Comparison of ENCODE assay signal across 8 cellular contexts in the genomic region with DNA sequence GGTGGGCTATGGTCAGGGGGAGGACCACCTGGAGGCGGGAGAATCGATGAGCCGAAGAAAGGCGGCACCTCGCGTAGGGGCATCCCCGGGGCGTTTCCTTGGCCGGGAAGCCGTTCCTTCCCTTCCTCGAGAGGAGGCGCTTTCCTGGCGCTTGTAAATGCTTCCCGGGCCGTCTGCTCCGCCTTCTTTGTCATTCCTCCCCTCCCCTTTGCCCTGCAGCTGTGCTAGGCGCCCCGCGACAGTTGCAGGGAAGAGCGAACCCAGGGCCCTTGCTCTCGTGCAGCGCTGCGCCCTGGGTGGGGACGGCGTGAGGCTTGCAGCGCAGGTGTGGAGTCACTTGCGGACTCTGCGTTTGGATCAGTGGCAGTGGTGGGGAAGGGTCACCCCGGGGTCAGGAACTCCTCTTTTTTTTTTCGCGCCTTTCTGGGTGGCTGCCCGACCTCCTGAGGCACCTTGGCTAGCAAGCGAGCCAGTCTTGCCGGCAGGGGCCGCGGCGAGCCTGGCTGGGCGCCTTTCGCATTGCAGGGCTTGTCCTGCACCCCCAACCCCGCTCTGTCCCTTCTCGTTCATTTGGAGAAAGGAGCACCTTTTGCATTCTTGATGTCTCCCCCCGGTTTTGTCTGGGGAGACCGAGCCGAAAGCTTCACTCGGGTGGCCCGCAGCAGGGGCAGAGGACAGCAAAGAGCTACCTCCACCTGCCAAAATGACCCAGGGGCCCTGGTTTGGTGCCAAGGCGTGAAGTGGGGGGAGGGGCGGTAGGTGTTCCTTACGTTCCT. TPM values are rescaled to one million over a fixed set of nuclear protein-coding genes. Genes with fewer than 3 reads are reported as not detected.
DNase-seq lines count a peak whose midpoint lies in the region; ATAC-seq, FAIRE-seq and TF ChIP-seq lines count a peak whose summit lies in the region.

No MANE protein-coding gene starts in this region.

- TF ChIP-seq POLR2A in GM12892 (IDR thresholded peaks at IDR 0.05; ENCODE audit: low read depth, low read length) (no peak), thyroid gland (IDR thresholded peaks at IDR 0.05) (no peak)

- H3K4me1 ChIP-seq in A673 (ENCODE audit: insufficient read depth, low read length, poor library complexity, severe bottlenecking) (peaks cover 4% of the 10 kb centered on the region), lung (ENCODE audit: control insufficient read depth in 2 of 2, insufficient read depth in 2 of 2, low read length in 2 of 2) (peaks cover 0 to 8% of the 10 kb centered on the region in 2 donors), thyroid gland (peaks cover 5 to 19% of the 10 kb centered on the region in 2 donors)

- CTCF ChIA-PET in A673 (lab: Charles Lee) (no interaction called here), RWPE1 (lab: Yijun Ruan, JAX) (interaction anchor here (0.6 to 1.8 kb wide), 5 partner anchors 238 to 1565 kb away, joined by 3 to 5 read pairs (median 3); no protein-coding TSS in a partner anchor)

- POLR2A ChIA-PET in A673 (lab: Charles Lee; ENCODE audit: low non-redundant PET) = no interaction called here
- POLR2A ChIA-PET in RWPE1 (lab: Yijun Ruan, JAX; ENCODE audit: low non-redundant PET) = no interaction called here

- FAIRE-seq in GM12892 (lab: Jason Lieb, UNC) = no peak
- no peak for FAIRE-seq in HTR-8/SVneo (lab: Jason Lieb, UNC)

- H3K27me3 ChIP-seq in A673 (replicated peaks; ENCODE audit: insufficient read depth, low read depth, low read length, poor library complexity) (no peaks in the 10 kb centered on the region), lung (ENCODE audit: control insufficient read depth, insufficient read depth) (no peaks in the 10 kb centered on the region), thyroid gland (no peaks in the 10 kb centered on the region)

- WGBS in lung, 2 donors = 2 to 3% methylated on average over 41 to 49 of the region's 49 CpGs
- WGBS in thyroid gland, 2 donors = 3% methylated on average over 25 to 43 of the region's 49 CpGs

- no TSS peak for BruUV-seq in A673 (replicated peaks; lab: Mats Ljungman, UMichigan)

- H3K9me3 ChIP-seq in A673 (ENCODE audit: low read depth, low read length, poor library complexity, severe bottlenecking) (no peaks in the 10 kb centered on the region), lung (ENCODE audit: control insufficient read depth in 2 of 2, insufficient read depth in 1 of 2, low read length in 1 of 2) (peaks cover 0 to 2% of the 10 kb centered on the region in 2 donors), thyroid gland (no peaks in the 10 kb centered on the region)

- H3K36me3 ChIP-seq in A673 (ENCODE audit: insufficient read depth, low read length, poor library complexity, severe bottlenecking) (no peaks in the 10 kb centered on the region), lung (ENCODE audit: control insufficient read depth in 2 of 2, insufficient read depth in 2 of 2, low read length in 2 of 2) (no peaks in the 10 kb centered on the region), thyroid gland (no peaks in the 10 kb centered on the region)

- ATAC-seq in lung (ENCODE audit: insufficient read depth, low FRiP score) = peak; percentile 73

- intact Hi-C loops in A673 (cut with micrococcal nuclease; ENCODE audit: unreplicated experiment) = loop anchor here (5.0 kb wide), 1 partner anchor 293 kb away; no protein-coding TSS in a partner anchor
- intact Hi-C loops in thyroid gland (cut with DNase I) = no loop called here

- H3K27ac ChIP-seq in A673 (ENCODE audit: low read depth, low read length, poor library complexity, severe bottlenecking) = no peak overlapping the region
- peak overlapping the region; percentile 53 for H3K27ac ChIP-seq in RWPE1
- H3K27ac ChIP-seq in lung (ENCODE audit: low read depth in 1 of 2, low read length in 1 of 2) = peak overlapping the region in 1 of 2 donors; percentile 95
- peak overlapping the region in 1 of 3 donors; percentile 39 for H3K27ac ChIP-seq in thyroid gland

- TF ChIP-seq CTCF in A673 (conservative IDR thresholded peaks at IDR 0.05; ENCODE audit: low read depth, low read length) (peak; percentile 55), RWPE1 (conservative IDR thresholded peaks at IDR 0.05; ENCODE audit: low read depth) (peak; percentile 60), lung (IDR thresholded peaks at IDR 0.05; ENCODE audit: control extremely low read depth, extremely low read depth) (no peak), thyroid gland (IDR thresholded peaks at IDR 0.05) (peak in 1 of 6 experiments; percentile 19)

- H3K4me3 ChIP-seq in A673 (ENCODE audit: low read depth, low read length, poor library complexity, severe bottlenecking) (peak overlapping the region; percentile 83), lung (peak overlapping the region; percentile 63), thyroid gland (replicated peaks in 1 of 3) (peak overlapping the region; percentile 35 to 63 (median 53))

- peak; percentile 94 for DNase-seq in A673 (ENCODE audit: low spot score)
- peak; percentile 33 for DNase-seq in GM12892 (ENCODE audit: insufficient read length)
- DNase-seq in HTR-8/SVneo (ENCODE audit: insufficient read length, low spot score) = peak; percentile 37
- DNase-seq in RWPE1 (ENCODE audit: low spot score) = peak; percentile 59
- peak; percentile 87 for DNase-seq in ecto neural progenitor cell (ENCODE audit: low spot score)
- peak; percentile 79 for DNase-seq in lung (ENCODE audit: low spot score)
- DNase-seq in thyroid gland = peak; percentile 59 to 65
- no peak for DNase-seq in NOMO-1 treated with dmso at 0.1 percent for 144 hours (lab: John Stamatoyannopoulos, UW; ENCODE audit: unreplicated experiment)

RNA-seq across cellular contexts. Expression of gene KCNS3, which starts 0.9 kb away (rescaled TPM):
- total RNA-seq in A673 (2021) (12.7 and 15.8 TPM in 2 replicates), lung (10 to 100 TPM; 18.2 to 45.9 TPM), thyroid gland (10 to 100 TPM in 1 of 4 donors, 1 to 10 TPM in 3; 6.2 to 25.1 (median 7.6) TPM)
- polyA plus RNA-seq in GM12892 (2012; ENCODE audit: missing spikeins) = 0.15 TPM
- 10 to 100 TPM; 15.4 to 23.5 TPM for polyA plus RNA-seq in lung
